Comparison of ENCODE assay signal across 8 cellular contexts in genomic region chr1:112722601-112723510, GRCh38.
DNase-seq lines count a peak whose midpoint lies in the region; ATAC-seq and TF ChIP-seq lines count a peak whose summit lies in the region.

No MANE protein-coding gene starts in this region.

- ATAC-seq in HG02970 (IDR thresholded peaks at IDR 0.05; ENCODE audit: low FRiP score, unreplicated experiment): no peak
- no peak for ATAC-seq in GM21576 (IDR thresholded peaks at IDR 0.05; ENCODE audit: unreplicated experiment)
- ATAC-seq in GM19452 (IDR thresholded peaks at IDR 0.05; ENCODE audit: unreplicated experiment): no peak

- H3K4me3 ChIP-seq in coronary artery: peak overlapping the region; percentile 55

- TF ChIP-seq CTCF in coronary artery (IDR thresholded peaks at IDR 0.05) (no peak), nephron progenitor cell (IDR thresholded peaks at IDR 0.05) (no peak)

- no peaks in the 10 kb centered on the region for H3K36me3 Mint-ChIP-seq in nephron progenitor cell (ENCODE audit: low read depth)

- peak overlapping the region; percentile 48 for H3K27ac Mint-ChIP-seq in nephron progenitor cell

- H3K4me1 Mint-ChIP-seq in nephron progenitor cell: peaks cover 47% of the 10 kb centered on the region

- peak overlapping the region; percentile 77 for H3K4me3 Mint-ChIP-seq in nephron progenitor cell

- no peak overlapping the region for H3K27ac ChIP-seq in coronary artery

- DNase-seq in EH (ENCODE audit: low read depth) (peak; percentile 47), NCI-H2171 treated with DMSO at 0.1 percent for 48 hours (lab: John Stamatoyannopoulos, UW) (peak; percentile 84), coronary artery (ENCODE audit: low spot score) (peak; percentile 70), nephron progenitor cell (peak; percentile 59)
- no peak for DNase-seq in activated CD8-positive, alpha-beta memory T cell treated with anti-CD3 and anti-CD28 coated beads for 24 hours

- H3K9me3 Mint-ChIP-seq in nephron progenitor cell: no peaks in the 10 kb centered on the region

- H3K27me3 Mint-ChIP-seq in nephron progenitor cell (ENCODE audit: low read depth, poor library complexity): peaks cover 39% of the 10 kb centered on the region
